ENCODE assay signal across 11 cellular contexts in the genomic region with DNA sequence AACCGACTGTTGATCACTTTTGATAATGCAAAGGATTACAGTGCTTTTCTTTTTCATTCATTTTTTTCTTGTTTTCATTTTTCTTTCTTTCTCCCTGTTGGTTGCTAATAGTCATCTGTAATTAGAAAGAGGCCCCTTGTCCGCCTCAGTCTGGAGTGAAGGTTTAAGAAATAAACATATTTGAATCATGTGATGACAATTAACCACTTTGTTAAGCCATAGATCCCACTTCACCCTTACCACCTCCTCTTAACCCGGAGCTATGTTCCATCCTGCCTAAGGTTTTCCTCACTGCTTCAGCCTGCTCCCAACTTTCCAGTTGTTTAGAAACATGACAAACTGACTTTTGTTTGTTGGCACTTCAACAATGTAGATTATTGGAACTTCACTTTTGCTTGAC. TPM values are rescaled to one million over a fixed set of nuclear protein-coding genes. Genes with fewer than 3 reads are reported as not detected.
DNase-seq lines count a peak whose midpoint lies in the region; ATAC-seq and TF ChIP-seq lines count a peak whose summit lies in the region.
"Had no signal": no experiment of that assay in that cellular context is flagged by ENCODE, and none has a peak within 500 bp of the region (broad histone marks: within the 10 kb centered on the region; RNA-seq: fewer than 3 reads in every experiment).

No MANE protein-coding gene starts in this region.

- H3K4me1 ChIP-seq in DOHH2 (ENCODE audit: control insufficient read depth, low read length) (peaks cover 22% of the 10 kb centered on the region), SK-N-SH (ENCODE audit: control insufficient read depth in 1 of 2, insufficient read depth in 2 of 2, low read depth in 1 of 2, low read length in 1 of 2) (peaks cover 16 to 23% of the 10 kb centered on the region in 2 experiments; a peak in 3 of 4 replicates), gastroesophageal sphincter (peaks cover 14 to 42% (median 16%) of the 10 kb centered on the region in 3 donors), ovary (ENCODE audit: insufficient read depth) (peaks cover 9% of the 10 kb centered on the region)

- H3K4me3 ChIP-seq in DOHH2 (ENCODE audit: low read length) (peak overlapping the region; percentile 32), SK-N-SH (ENCODE audit: low read depth in 2 of 2, low read length in 1 of 2) (no peak overlapping the region), gastroesophageal sphincter (peak overlapping the region in 1 of 2 donors; percentile 8), ovary (no peak overlapping the region)

- H3K9me3 Mint-ChIP-seq in activated T-cell treated with anti-CD3 and anti-CD28 coated beads, Interleukin-2, amount 50 U/mL, for 4 hours, result no peaks in the 10 kb centered on the region
- H3K9me3 Mint-ChIP-seq: activated naive CD4-positive, alpha-beta T cell treated with anti-CD3 and anti-CD28 coated beads, Interleukin-2, amount 50 U/mL, for 72 hours had no signal

- intact Hi-C loops in sciatic nerve (cut with DNase I) (loop anchor here (5.0 kb wide), 2 partner anchors 36 to 64 kb away; partner anchors contain the start of gene SSBP2), ovary (cut with DNase I) (loop anchor here in 3 of 4 donors (2.0 to 5.0 kb wide), 4 partner anchors 36 to 64 kb away; partner anchors contain the start of gene SSBP2 (in 2 of the 3))

- no peak for TF ChIP-seq RAD21 in SK-N-SH (IDR thresholded peaks at IDR 0.05; ENCODE audit: low read length)

- TF ChIP-seq POLR2A in gastroesophageal sphincter (IDR thresholded peaks at IDR 0.05) (no peak), ovary (IDR thresholded peaks at IDR 0.05) (no peak)

- H2AFZ ChIP-seq in SK-N-SH (ENCODE audit: low read depth), result no peak overlapping the region

- peaks cover 9% of the 10 kb centered on the region for H3K4me1 Mint-ChIP-seq in activated T-cell treated with anti-CD3 and anti-CD28 coated beads, Interleukin-2, amount 50 U/mL, for 4 hours (ENCODE audit: low read depth)

- H3K9me2 ChIP-seq in DOHH2 (replicated peaks; ENCODE audit: control insufficient read depth, low read length) (no peaks in the 10 kb centered on the region), SK-N-SH (no peaks in the 10 kb centered on the region)

- DNase-seq in SK-N-SH (no peak), sciatic nerve (ENCODE audit: low spot score) (no peak), ovary (no peak), NCI-H1417 (lab: John Stamatoyannopoulos, UW) (no peak)
- no peak for DNase-seq in activated CD8-positive, alpha-beta memory T cell treated with anti-CD3 and anti-CD28 coated beads, Interleukin-2, amount 50 U/mL, for 48 hours
- no peak for DNase-seq in activated T-cell treated with anti-CD3 and anti-CD28 coated beads, Interleukin-2, amount 50 U/mL, for 4 hours
- DNase-seq: occipital lobe; stimulated activated CD4-positive, alpha-beta T cell treated with anti-CD3 and anti-CD28 coated beads, Interleukin-2, amount 100 ng/mL, for 24 hours had no signal

- TF ChIP-seq CTCF in DOHH2 (IDR thresholded peaks at IDR 0.05; ENCODE audit: low read depth, low read length, poor library complexity, severe bottlenecking), result no peak
- TF ChIP-seq CTCF in SK-N-SH (IDR thresholded peaks at IDR 0.05), result no peak
- no peak for TF ChIP-seq CTCF in gastroesophageal sphincter (IDR thresholded peaks at IDR 0.05)
- TF ChIP-seq CTCF in ovary (IDR thresholded peaks at IDR 0.05), result no peak

- H4K20me1 ChIP-seq in DOHH2 (ENCODE audit: control insufficient read depth, insufficient read depth, low read depth, low read length) (no peaks in the 10 kb centered on the region), SK-N-SH (ENCODE audit: insufficient read depth) (no peaks in the 10 kb centered on the region)

- POLR2A ChIA-PET in SK-N-SH (lab: Yijun Ruan, JAX), result no interaction called here

- H3K27me3 Mint-ChIP-seq in activated T-cell treated with anti-CD3 and anti-CD28 coated beads, Interleukin-2, amount 50 U/mL, for 4 hours (ENCODE audit: low read depth), result no peaks in the 10 kb centered on the region

- ATAC-seq in gastroesophageal sphincter (no peak), sciatic nerve (peak; percentile 45)
- no peak for ATAC-seq in activated T-cell treated with anti-CD3 and anti-CD28 coated beads, Interleukin-2, amount 50 U/mL, for 4 hours

- no peak overlapping the region for H3K9ac ChIP-seq in SK-N-SH

- H3K27me3 ChIP-seq in DOHH2 (ENCODE audit: control insufficient read depth, low read length) (no peaks in the 10 kb centered on the region), SK-N-SH (ENCODE audit: insufficient read depth) (no peaks in the 10 kb centered on the region), gastroesophageal sphincter (no peaks in the 10 kb centered on the region), ovary (no peaks in the 10 kb centered on the region)

- CTCF ChIA-PET in SK-N-SH (lab: Yijun Ruan, JAX), result interaction anchor here (0.7 to 1.6 kb wide), 3 partner anchors 11 to 63 kb away, joined by 3 to 6 read pairs (median 5); no protein-coding TSS in a partner anchor

- H3K9me3 ChIP-seq in DOHH2 (ENCODE audit: control insufficient read depth, insufficient read depth, low read length) (no peaks in the 10 kb centered on the region), SK-N-SH (no peaks in the 10 kb centered on the region), gastroesophageal sphincter (no peaks in the 10 kb centered on the region), ovary (no peaks in the 10 kb centered on the region)

- H3K36me3 ChIP-seq in DOHH2 (ENCODE audit: control insufficient read depth, low read length) (no peaks in the 10 kb centered on the region), SK-N-SH (replicated peaks in 1 of 2; ENCODE audit: control insufficient read depth in 1 of 2, insufficient read depth in 2 of 2, low read length in 1 of 2) (no peaks in the 10 kb centered on the region), gastroesophageal sphincter (no peaks in the 10 kb centered on the region), ovary (no peaks in the 10 kb centered on the region)

- 68% methylated on average over 3 of the region's 3 CpGs for WGBS in SK-N-SH (ENCODE audit: low lambda C conversion rate)
- 12 to 24% methylated on average over 3 of the region's 3 CpGs for WGBS in gastroesophageal sphincter (ENCODE audit: low coverage in 1 of 2), 2 donors
- 24 to 29% (median 28%) methylated on average over 3 of the region's 3 CpGs for WGBS in ovary, 3 donors

- TF ChIP-seq EP300 in SK-N-SH (IDR thresholded peaks at IDR 0.05; ENCODE audit: borderline replicate concordance in 1 of 2, low read depth in 1 of 2, low read length in 1 of 2) (no peak), gastroesophageal sphincter (IDR thresholded peaks at IDR 0.05) (no peak), ovary (IDR thresholded peaks at IDR 0.05) (no peak)

- no peaks in the 10 kb centered on the region for H3F3A ChIP-seq in DOHH2 (ENCODE audit: control insufficient read depth, insufficient read depth)
- H3F3A ChIP-seq in SK-N-SH (replicated peaks; ENCODE audit: insufficient read depth), result no peaks in the 10 kb centered on the region

- H3K36me3 Mint-ChIP-seq in activated T-cell treated with anti-CD3 and anti-CD28 coated beads, Interleukin-2, amount 50 U/mL, for 4 hours (ENCODE audit: insufficient read depth), result no peaks in the 10 kb centered on the region
- H3K36me3 Mint-ChIP-seq: activated naive CD4-positive, alpha-beta T cell treated with anti-CD3 and anti-CD28 coated beads, Interleukin-2, amount 50 U/mL, for 72 hours had no signal

- H3K27ac ChIP-seq in DOHH2 (ENCODE audit: low read depth, low read length), result no peak overlapping the region
- H3K27ac ChIP-seq in SK-N-SH (ENCODE audit: low read depth in 2 of 2, low read length in 1 of 2), result peak overlapping the region; percentile 25 to 50; a peak in 3 of 4 replicates
- H3K27ac ChIP-seq in gastroesophageal sphincter, result peak overlapping the region; percentile 36 to 68 (median 67)
- H3K27ac ChIP-seq in ovary, result no peak overlapping the region

- H3K79me2 ChIP-seq in DOHH2 (ENCODE audit: control insufficient read depth, low read length), result no peaks in the 10 kb centered on the region
- H3K79me2 ChIP-seq in SK-N-SH (ENCODE audit: insufficient read depth), result no peaks in the 10 kb centered on the region

- H3K4me3 Mint-ChIP-seq in activated T-cell treated with anti-CD3 and anti-CD28 coated beads, Interleukin-2, amount 50 U/mL, for 4 hours, result no peak overlapping the region

- H3K4me2 ChIP-seq in DOHH2 (ENCODE audit: low read length), result peak overlapping the region; percentile 47
- H3K4me2 ChIP-seq in SK-N-SH, result peak overlapping the region; percentile 48; the same call in 1 of the 2 replicates

TF ChIP-seq in SK-N-SH, 30 proteins besides CTCF, POLR2A, EP300 and RAD21 (continues in another document):
- no peak for TF ChIP-seq EZH2phosphoT487 (IDR thresholded peaks at IDR 0.05; ENCODE audit: borderline replicate concordance, low read depth)
- TF ChIP-seq, protein P1, sequence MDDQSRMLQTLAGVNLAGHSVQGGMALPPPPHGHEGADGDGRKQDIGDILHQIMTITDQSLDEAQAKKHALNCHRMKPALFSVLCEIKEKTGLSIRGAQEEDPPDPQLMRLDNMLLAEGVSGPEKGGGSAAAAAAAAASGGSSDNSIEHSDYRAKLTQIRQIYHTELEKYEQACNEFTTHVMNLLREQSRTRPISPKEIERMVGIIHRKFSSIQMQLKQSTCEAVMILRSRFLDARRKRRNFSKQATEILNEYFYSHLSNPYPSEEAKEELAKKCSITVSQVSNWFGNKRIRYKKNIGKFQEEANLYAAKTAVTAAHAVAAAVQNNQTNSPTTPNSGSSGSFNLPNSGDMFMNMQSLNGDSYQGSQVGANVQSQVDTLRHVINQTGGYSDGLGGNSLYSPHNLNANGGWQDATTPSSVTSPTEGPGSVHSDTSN (IDR thresholded peaks at IDR 0.05), result no peak

RNA-seq across cellular contexts. Expression of gene SSBP2, which starts 37.4 kb away (rescaled TPM):
- polyA plus RNA-seq in SK-N-SH (2012; rRNA removed), result 35.3 and 52.2 TPM in 2 replicates
- 39.7 and 44.1 TPM in 2 replicates for polyA plus RNA-seq in SK-N-SH (2012; cell fraction: cytosol; rRNA removed)
- 30.8 and 42.2 TPM in 2 replicates for polyA plus RNA-seq in SK-N-SH (2012; cell fraction: nucleus; rRNA removed)
- total RNA-seq in gastroesophageal sphincter, result 100 to 1,000 TPM in 1 of 4 donors, 10 to 100 TPM in 3; 61.3 to 138 (median 79.5) TPM
- total RNA-seq in sciatic nerve, result 131 TPM
- total RNA-seq in activated T-cell treated with anti-CD3 and anti-CD28 coated beads, Interleukin-2, amount 50 U/mL, for 4 hours, result 1 to 10 TPM; 3.5 to 5.0 (median 3.5) TPM
- 100 to 1,000 TPM in 1 of 7 donors, 10 to 100 TPM in 6; 42.0 to 126 (median 78.2) TPM for total RNA-seq in ovary
- 10 to 100 TPM; 40.5 to 89.0 TPM for polyA plus RNA-seq in ovary

Comparison
In these comparisons a context has a peak if more than half of its experiments do, and no peak if none do; other contexts are left out.
1. H3K27ac ChIP-seq: peak in SK-N-SH (2 of 2) and gastroesophageal sphincter (4 of 4); none in DOHH2 (single experiment) and ovary (0 of 2).
2. RNA of gene SSBP2, which starts 37.4 kb away (total RNA-seq): 131 TPM in sciatic nerve (single experiment), 61.3 to 138 TPM in gastroesophageal sphincter and 42.0 to 126 TPM in ovary; 3.5 to 5.0 TPM in activated T-cell treated with anti-CD3 and anti-CD28 coated beads, Interleukin-2, amount 50 U/mL, for 4 hours; every median in the first group is over 4 times any median in the second.